12 cellular contexts compared by ENCODE assay signal in the genomic region with DNA sequence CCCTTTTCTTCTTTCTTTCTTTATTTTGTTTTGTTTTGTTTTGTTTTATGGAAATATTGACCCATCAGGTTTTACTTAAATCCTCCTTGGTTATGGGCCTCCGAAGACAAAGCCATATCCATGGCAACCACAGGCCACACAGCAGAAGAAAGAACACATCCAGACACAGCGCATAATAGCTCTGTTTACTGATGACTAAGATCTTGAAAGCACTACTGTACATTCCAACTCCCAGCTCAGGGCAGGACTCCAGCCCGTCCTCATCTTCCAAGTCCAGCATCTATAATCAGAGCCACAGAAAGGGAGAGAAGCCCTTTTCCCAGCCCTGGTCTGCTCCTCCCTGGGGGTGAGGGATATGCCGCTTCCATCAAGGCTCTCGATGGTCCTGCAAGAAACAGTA.
DNase-seq lines count a peak whose midpoint lies in the region.
"Had no signal": no experiment of that assay in that cellular context is flagged by ENCODE, and none has a peak within 500 bp of the region (broad histone marks: within the 10 kb centered on the region; RNA-seq: fewer than 3 reads in every experiment).

No MANE protein-coding gene starts in this region.

- whole genome bisulfite sequencing in mesodermal cell (ENCODE audit: insufficient coverage in 2 of 2), 2 experiments: 80 to 83% methylated on average over 1 to 3 of the region's 5 CpGs

- H3K4me1 ChIP-seq in mesodermal cell (ENCODE audit: control insufficient read depth, insufficient read depth, low read length, poor library complexity, severe bottlenecking): peaks cover 28% of the 10 kb centered on the region

- no peaks in the 10 kb centered on the region for H3K36me3 ChIP-seq in mesodermal cell (ENCODE audit: control insufficient read depth, insufficient read depth, low read length)
- H3K36me3 ChIP-seq: BLaER1 had no signal

- H3K27ac ChIP-seq in mesodermal cell (ENCODE audit: low read depth, low read length, severe bottlenecking): peak overlapping the region; percentile 91
- H3K27ac ChIP-seq: BLaER1 had no signal

- DNase-seq in NCI-H2081 (lab: John Stamatoyannopoulos, UW) (peak; percentile 25 to 28), NCI-H2081 treated with DMSO at 0.1 percent for 48 hours (lab: John Stamatoyannopoulos, UW) (no peak), dedifferentiated amniotic fluid mesenchymal stem cell (ENCODE audit: extremely low spot score) (peak; percentile 97), ureter (ENCODE audit: low spot score) (peak; percentile 55), SW480 (ENCODE audit: low spot score) (no peak), D341Med (ENCODE audit: low spot score) (no peak)
- no peak for DNase-seq in activated CD4-positive, alpha-beta T cell treated with anti-CD3 and anti-CD28 coated beads for 48 hours
- DNase-seq: activated T-cell treated with anti-CD3 and anti-CD28 coated beads, Interleukin-2, amount 50 U/mL, for 1 hour; NCI-H345; nephron progenitor cell had no signal

- no peaks in the 10 kb centered on the region for H3K9me3 ChIP-seq in mesodermal cell (ENCODE audit: control insufficient read depth, low read length)

- no peak overlapping the region for H3K4me3 ChIP-seq in mesodermal cell (ENCODE audit: extremely low read depth, insufficient read depth, low read length, poor library complexity, severe bottlenecking)
- H3K4me3 ChIP-seq: BLaER1 had no signal

Comparison
In these comparisons a context has a peak if more than half of its experiments do, and no peak if none do; other contexts are left out.
1. DNase-seq: peak in NCI-H2081 (2 of 2), dedifferentiated amniotic fluid mesenchymal stem cell (single experiment) and ureter (single experiment); none in NCI-H2081 treated with DMSO at 0.1 percent for 48 hours (single experiment), SW480 (single experiment), D341Med (single experiment) and activated CD4-positive, alpha-beta T cell treated with anti-CD3 and anti-CD28 coated beads for 48 hours (single experiment).